In the genomic region with DNA sequence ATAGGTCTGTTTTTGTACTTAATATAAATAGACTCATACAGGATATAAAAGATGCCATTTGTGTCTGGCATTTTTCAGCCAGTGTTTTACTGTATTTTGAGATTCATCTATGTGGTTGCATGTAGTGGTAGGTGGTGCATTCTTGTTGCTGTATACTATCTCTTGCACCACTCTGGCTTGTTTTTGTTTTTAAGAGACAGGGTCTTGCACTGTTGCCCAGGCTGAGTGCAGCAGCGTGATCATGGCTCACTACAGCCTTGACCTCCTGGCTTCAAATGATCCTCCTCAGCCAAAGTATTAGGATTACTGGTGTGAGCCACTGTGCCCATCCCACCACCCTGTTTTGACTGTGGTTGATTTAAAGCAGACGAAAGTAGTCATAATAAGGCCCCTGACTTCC, we compare ENCODE assay signal across 14 cellular contexts. TPM values are rescaled to one million over a fixed set of nuclear protein-coding genes. Genes with fewer than 3 reads are reported as not detected.
DNase-seq lines count a peak whose midpoint lies in the region; ATAC-seq and TF ChIP-seq lines count a peak whose summit lies in the region.
"Had no signal": no experiment of that assay in that cellular context is flagged by ENCODE, and none has a peak within 500 bp of the region (broad histone marks: within the 10 kb centered on the region; RNA-seq: fewer than 3 reads in every experiment).

No MANE protein-coding gene starts in this region.

- peaks cover 90% of the 10 kb centered on the region for H3K4me1 ChIP-seq in psoas muscle

- intact Hi-C loops in activated CD4-positive, alpha-beta T cell treated with anti-CD3 and anti-CD28 coated beads, Interleukin-2, amount 10 ng/mL, durations not matched to agents 24 days and 14 days (cut with micrococcal nuclease): loop anchor here (10.0 kb wide), 1 partner anchor 272 kb away; no protein-coding TSS in a partner anchor
- intact Hi-C loops in Calu3 (cut with micrococcal nuclease; ENCODE audit: unreplicated experiment): no loop called here
- intact Hi-C loops in MCF 10A (cut with micrococcal nuclease): no loop called here
- intact Hi-C loops in psoas muscle (cut with DNase I): no loop called here

- peaks cover 25% of the 10 kb centered on the region for H3K36me3 Mint-ChIP-seq in activated CD4-positive, alpha-beta T cell treated with anti-CD3 and anti-CD28 coated beads, Interleukin-2, amount 10 ng/mL, durations not matched to agents 24 days and 14 days (ENCODE audit: low read depth)
- peaks cover 27% of the 10 kb centered on the region for H3K36me3 Mint-ChIP-seq in Calu3 (ENCODE audit: insufficient read depth, unreplicated experiment)
- no peaks in the 10 kb centered on the region for H3K36me3 Mint-ChIP-seq in MCF 10A (ENCODE audit: insufficient read depth, unreplicated experiment)

- WGBS in psoas muscle, 3 donors: 67 to 92% (median 74%) methylated on average over 2 of the region's 2 CpGs

- no peaks in the 10 kb centered on the region for H3K9me3 Mint-ChIP-seq in activated CD4-positive, alpha-beta T cell treated with anti-CD3 and anti-CD28 coated beads, Interleukin-2, amount 10 ng/mL, durations not matched to agents 24 days and 14 days
- H3K9me3 Mint-ChIP-seq in Calu3 (ENCODE audit: low read depth, unreplicated experiment) (no peaks in the 10 kb centered on the region), MCF 10A (ENCODE audit: unreplicated experiment) (no peaks in the 10 kb centered on the region)
- H3K9me3 Mint-ChIP-seq: neural crest cell had no signal

- no peaks in the 10 kb centered on the region for H3K27me3 ChIP-seq in psoas muscle (ENCODE audit: insufficient read depth in 3 of 3, low read length in 2 of 3)

- no peaks in the 10 kb centered on the region for H3K27me3 Mint-ChIP-seq in activated CD4-positive, alpha-beta T cell treated with anti-CD3 and anti-CD28 coated beads, Interleukin-2, amount 10 ng/mL, durations not matched to agents 24 days and 14 days
- no peaks in the 10 kb centered on the region for H3K27me3 Mint-ChIP-seq in Calu3 (ENCODE audit: unreplicated experiment)
- H3K27me3 Mint-ChIP-seq in MCF 10A (ENCODE audit: insufficient read depth, unreplicated experiment): no peaks in the 10 kb centered on the region

- peak overlapping the region; percentile 44 for H3K4me3 Mint-ChIP-seq in activated CD4-positive, alpha-beta T cell treated with anti-CD3 and anti-CD28 coated beads, Interleukin-2, amount 10 ng/mL, durations not matched to agents 24 days and 14 days
- peak overlapping the region; percentile 18 for H3K4me3 Mint-ChIP-seq in Calu3 (ENCODE audit: low read depth, unreplicated experiment)
- no peak overlapping the region for H3K4me3 Mint-ChIP-seq in MCF 10A (ENCODE audit: unreplicated experiment)
- H3K4me3 Mint-ChIP-seq: neural crest cell had no signal

- H3K4me3 ChIP-seq in psoas muscle: no peak overlapping the region
- H3K4me3 ChIP-seq: A549, HAP-1 had no signal

- TF ChIP-seq CTCF in Calu3 (IDR thresholded peaks at IDR 0.05; ENCODE audit: unreplicated experiment): no peak
- no peak for TF ChIP-seq CTCF in MCF 10A (IDR thresholded peaks at IDR 0.05; ENCODE audit: unreplicated experiment)
- TF ChIP-seq CTCF in psoas muscle (IDR thresholded peaks at IDR 0.05): no peak

- POLR2A ChIA-PET in MCF 10A (lab: Yijun Ruan, JAX): no interaction called here

- H3K27ac ChIP-seq in psoas muscle: peak overlapping the region; percentile 86

- peaks cover 0 to 3% of the 10 kb centered on the region in 2 donors for H3K36me3 ChIP-seq in psoas muscle (ENCODE audit: insufficient read depth in 1 of 2, low read depth in 1 of 2)

- peaks cover 92% of the 10 kb centered on the region for H3K4me1 Mint-ChIP-seq in activated CD4-positive, alpha-beta T cell treated with anti-CD3 and anti-CD28 coated beads, Interleukin-2, amount 10 ng/mL, durations not matched to agents 24 days and 14 days
- H3K4me1 Mint-ChIP-seq in Calu3 (ENCODE audit: low read depth, unreplicated experiment) (peaks cover 92% of the 10 kb centered on the region), MCF 10A (ENCODE audit: insufficient read depth, unreplicated experiment) (peaks cover 68% of the 10 kb centered on the region)

- ATAC-seq in psoas muscle (no peak), HG02938 (IDR thresholded peaks at IDR 0.05; ENCODE audit: unreplicated experiment) (no peak), HG03354 (IDR thresholded peaks at IDR 0.05; ENCODE audit: poor library complexity, severe bottlenecking, unreplicated experiment) (no peak), HG02623 (IDR thresholded peaks at IDR 0.05; ENCODE audit: unreplicated experiment) (no peak)
- ATAC-seq: left colon had no signal

- no peaks in the 10 kb centered on the region for H3K9me3 ChIP-seq in psoas muscle
- H3K9me3 ChIP-seq: A549, HAP-1 had no signal

- peak overlapping the region; percentile 14 for H3K27ac Mint-ChIP-seq in activated CD4-positive, alpha-beta T cell treated with anti-CD3 and anti-CD28 coated beads, Interleukin-2, amount 10 ng/mL, durations not matched to agents 24 days and 14 days
- H3K27ac Mint-ChIP-seq in Calu3 (ENCODE audit: unreplicated experiment) (peak overlapping the region; percentile 79), MCF 10A (ENCODE audit: low read depth, unreplicated experiment) (peak overlapping the region; percentile 96)

- BruUV-seq in Calu3 (replicated peaks; lab: Mats Ljungman, UMichigan): no TSS peak
- BruUV-seq in MCF 10A (replicated peaks; lab: Mats Ljungman, UMichigan): no TSS peak

- no peak for DNase-seq in activated CD4-positive, alpha-beta T cell treated with anti-CD3 and anti-CD28 coated beads, Interleukin-2, amount 10 ng/mL, durations not matched to agents 24 days and 14 days
- DNase-seq in activated CD4-positive, alpha-beta T cell treated with anti-CD3 and anti-CD28 coated beads, Interleukin-2, amount 50 U/mL, for 4 hours: no peak
- DNase-seq in Calu3 (no peak), MCF 10A (ENCODE audit: unreplicated experiment) (no peak), psoas muscle (no peak)
- DNase-seq: activated CD4-positive, CD25-positive, alpha-beta regulatory T cell; DMS 273 treated with DMSO at 0.1 percent for 48 hours; left colon had no signal

- CTCF ChIA-PET in Calu3 (lab: Charles Lee) (no interaction called here), MCF 10A (lab: Yijun Ruan, JAX) (interaction anchor here (2.2 to 2.3 kb wide), 2 partner anchors 10 to 30 kb away, joined by 17 to 23 read pairs; no protein-coding TSS in a partner anchor)

RNA-seq across cellular contexts. Expression of a gene that starts 12.6 kb away (rescaled TPM):
- total RNA-seq in activated CD4-positive, alpha-beta T cell treated with anti-CD3 and anti-CD28 coated beads, Interleukin-2, amount 10 ng/mL, durations not matched to agents 24 days and 14 days: 118 and 120 TPM in 2 replicates
- total RNA-seq in Calu3 (2022) (56.5 and 79.4 TPM in 2 replicates), MCF 10A (2022) (40.4 and 47.8 TPM in 2 replicates), psoas muscle (100 to 1,000 TPM in 1 of 4 donors, 10 to 100 TPM in 3; 47.9 to 150 (median 90.9) TPM)
- polyA plus RNA-seq in psoas muscle: 100 to 1,000 TPM in 1 of 3 donors, 10 to 100 TPM in 2; 14.3 to 229 (median 61.0) TPM

Comparison
In these comparisons a context has a peak if more than half of its experiments do, and no peak if none do; other contexts are left out.
1. H3K27ac Mint-ChIP-seq: peak in every context shown above with its lines; median percentile 96 in MCF 10A; 79 in Calu3; 14 in activated CD4-positive, alpha-beta T cell treated with anti-CD3 and anti-CD28 coated beads, Interleukin-2, amount 10 ng/mL, durations not matched to agents 24 days and 14 days.